8 cellular contexts compared by ENCODE assay signal in the genomic region with DNA sequence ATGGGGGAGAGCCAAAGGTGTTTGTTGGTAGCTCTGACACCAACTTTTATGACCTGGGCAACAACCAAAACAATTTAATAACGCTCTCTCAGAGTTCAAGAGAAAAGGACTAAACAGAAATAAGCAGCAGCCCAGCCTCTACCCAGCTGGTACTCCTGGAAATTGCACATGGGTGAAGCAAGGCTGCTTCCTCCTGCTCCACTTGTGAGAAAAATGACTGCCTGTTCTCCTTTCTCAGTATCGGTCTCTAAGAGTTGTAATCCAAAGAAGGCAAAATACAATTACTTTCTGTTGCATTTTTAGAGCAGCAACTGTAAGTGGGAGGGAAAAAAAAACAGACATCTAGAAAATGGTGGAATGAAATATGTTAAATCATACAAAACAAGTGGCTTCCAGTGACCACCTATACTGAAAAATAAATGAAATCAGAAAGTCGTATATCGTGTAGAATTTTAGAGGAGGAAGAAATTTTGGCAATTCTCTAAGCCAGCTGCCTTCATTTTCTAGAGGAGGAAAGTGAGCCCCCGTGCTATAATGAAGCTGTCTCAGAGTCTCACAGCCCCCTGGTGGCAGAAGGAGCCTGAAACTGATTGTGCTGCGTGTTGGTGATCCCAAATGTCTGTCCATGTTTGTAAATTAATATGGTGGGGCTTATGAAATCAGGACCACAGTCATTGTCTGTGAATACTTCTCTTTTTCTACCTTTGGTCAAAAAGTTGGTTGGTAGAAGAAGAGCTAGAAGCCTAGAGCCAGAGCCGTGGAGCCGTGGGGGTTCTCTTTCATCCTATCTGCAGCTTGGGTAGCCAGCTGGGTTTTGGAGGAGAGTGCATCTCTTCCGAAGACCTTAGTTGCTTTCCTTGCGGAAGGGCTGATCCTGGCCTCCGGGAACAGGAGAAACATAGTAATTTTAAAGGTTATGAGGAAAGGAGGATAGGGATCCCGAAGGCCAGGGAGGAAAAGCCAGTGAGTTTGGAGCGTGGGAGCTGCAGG.
DNase-seq lines count a peak whose midpoint lies in the region; ATAC-seq, FAIRE-seq and TF ChIP-seq lines count a peak whose summit lies in the region.

No MANE protein-coding gene starts in this region.

- no peak overlapping the region for H3K27ac Mint-ChIP-seq in activated CD4-positive, alpha-beta T cell treated with anti-CD3 and anti-CD28 coated beads for 36 hours

- CTCF ChIA-PET in activated CD4-positive, alpha-beta T cell treated with anti-CD3 and anti-CD28 coated beads for 36 hours (lab: Charles Lee) = interaction anchor here (0.6 to 1.8 kb wide), 5 partner anchors 25 to 160 kb away, joined by 3 to 4 read pairs (median 3); no protein-coding TSS in a partner anchor

- H3K4me1 ChIP-seq in keratinocyte (ENCODE audit: control insufficient read depth, extremely low read depth, insufficient read depth, low read length) = no peaks in the 10 kb centered on the region

- H3K9me3 Mint-ChIP-seq in activated CD4-positive, alpha-beta T cell treated with anti-CD3 and anti-CD28 coated beads for 36 hours (ENCODE audit: low read depth) = no peaks in the 10 kb centered on the region

- no peak overlapping the region for H2AFZ ChIP-seq in keratinocyte (ENCODE audit: control insufficient read depth, low read length)

- no peak overlapping the region for H3K27ac ChIP-seq in keratinocyte (ENCODE audit: control insufficient read depth, insufficient read depth, low read length)

- H3K79me2 ChIP-seq in keratinocyte (ENCODE audit: control insufficient read depth, insufficient read depth, low read length) = no peaks in the 10 kb centered on the region

- H3K9me3 ChIP-seq in keratinocyte (ENCODE audit: control insufficient read depth, low read depth, low read length) = no peaks in the 10 kb centered on the region

- dilution Hi-C loops in keratinocyte (cut with MboI; ENCODE audit: extremely low pct_ligation_motif_present, low sequenced_read_pairs) = no loop called here

- H3K9me1 ChIP-seq in keratinocyte (ENCODE audit: control insufficient read depth, extremely low read depth, insufficient read depth, low read length) = no peaks in the 10 kb centered on the region

- DNase-seq in activated CD4-positive, alpha-beta T cell treated with anti-CD3 and anti-CD28 coated beads for 36 hours = peak; percentile 52
- no peak for DNase-seq in activated CD4-positive, alpha-beta T cell treated with anti-CD3 and anti-CD28 coated beads for 1 hour
- peak; percentile 35 for DNase-seq in H7
- peak; percentile 23 for DNase-seq in NCI-H1092 treated with DMSO at 0.1 percent for 48 hours (lab: John Stamatoyannopoulos, UW)
- DNase-seq in amniotic epithelial cell (ENCODE audit: low read depth) = peak; percentile 1
- no peak for DNase-seq in keratinocyte (ENCODE audit: low read depth, low spot score)
- peak; percentile 73 for DNase-seq in superior temporal gyrus (ENCODE audit: extremely low spot score)
- DNase-seq in NCI-H2196 treated with DMSO at 0.1 percent for 48 hours (lab: John Stamatoyannopoulos, UW; ENCODE audit: unreplicated experiment) = no peak

- intact Hi-C loops in activated CD4-positive, alpha-beta T cell treated with anti-CD3 and anti-CD28 coated beads for 36 hours (cut with DNase I, micrococcal nuclease) = loop anchor here in 1 of 2 experiments (10.0 kb wide), 1 partner anchor 260 kb away; no protein-coding TSS in a partner anchor

- H3K36me3 ChIP-seq in H7 (replicated peaks; ENCODE audit: control insufficient read depth, insufficient read depth, low read length) (no peaks in the 10 kb centered on the region), keratinocyte (ENCODE audit: control insufficient read depth in 2 of 2, extremely low read depth in 1 of 2, insufficient read depth in 2 of 2, low read length in 2 of 2) (no peaks in the 10 kb centered on the region)

- ATAC-seq in activated CD4-positive, alpha-beta T cell treated with anti-CD3 and anti-CD28 coated beads for 36 hours = no peak

- H3K4me2 ChIP-seq in keratinocyte (ENCODE audit: control insufficient read depth, extremely low read depth, insufficient read depth, low read depth, low read length) = no peak overlapping the region

- H3K4me3 Mint-ChIP-seq in activated CD4-positive, alpha-beta T cell treated with anti-CD3 and anti-CD28 coated beads for 36 hours = no peak overlapping the region

- peaks cover 4% of the 10 kb centered on the region for H3K4me1 Mint-ChIP-seq in activated CD4-positive, alpha-beta T cell treated with anti-CD3 and anti-CD28 coated beads for 36 hours

- TF ChIP-seq CTCF in keratinocyte (optimal IDR thresholded peaks at IDR 0.05 in 1 of 3, IDR thresholded peaks at IDR 0.05 in 1 of 3, conservative IDR thresholded peaks at IDR 0.05 in 1 of 3; ENCODE audit: extremely low read depth in 1 of 3, insufficient read depth in 2 of 3, low read length in 3 of 3) = peak; percentile 31 to 48 (median 37)

- H3K36me3 Mint-ChIP-seq in activated CD4-positive, alpha-beta T cell treated with anti-CD3 and anti-CD28 coated beads for 36 hours (ENCODE audit: low read depth) = no peaks in the 10 kb centered on the region

- H3K9ac ChIP-seq in keratinocyte (ENCODE audit: control insufficient read depth, extremely low read depth, insufficient read depth, low read length) = no peak overlapping the region

- no peak overlapping the region for H3K4me3 ChIP-seq in H7 (ENCODE audit: insufficient read depth, low read depth, low read length)
- no peak overlapping the region for H3K4me3 ChIP-seq in keratinocyte (ENCODE audit: control insufficient read depth in 2 of 3, extremely low read depth in 1 of 3, insufficient read depth in 2 of 3, low read depth in 1 of 3, low read length in 3 of 3)

- POLR2A ChIA-PET in activated CD4-positive, alpha-beta T cell treated with anti-CD3 and anti-CD28 coated beads for 36 hours (lab: Charles Lee) = no interaction called here

- H3K27me3 Mint-ChIP-seq in activated CD4-positive, alpha-beta T cell treated with anti-CD3 and anti-CD28 coated beads for 36 hours = no peaks in the 10 kb centered on the region

- H4K20me1 ChIP-seq in keratinocyte (ENCODE audit: control insufficient read depth, extremely low read depth, insufficient read depth, low read length) = no peaks in the 10 kb centered on the region

- no peak for FAIRE-seq in keratinocyte (lab: Jason Lieb, UNC)

- no peaks in the 10 kb centered on the region for H3K27me3 ChIP-seq in H7 (ENCODE audit: control insufficient read depth, insufficient read depth, low read length)
- H3K27me3 ChIP-seq in keratinocyte (ENCODE audit: control insufficient read depth, extremely low read depth, insufficient read depth, low read length) = no peaks in the 10 kb centered on the region

Comparison
In these comparisons a context has a peak if more than half of its experiments do, and no peak if none do; other contexts are left out.
1. DNase-seq: peak in activated CD4-positive, alpha-beta T cell treated with anti-CD3 and anti-CD28 coated beads for 36 hours (single experiment), H7 (single experiment), NCI-H1092 treated with DMSO at 0.1 percent for 48 hours (single experiment), amniotic epithelial cell (single experiment) and superior temporal gyrus (single experiment); none in activated CD4-positive, alpha-beta T cell treated with anti-CD3 and anti-CD28 coated beads for 1 hour (single experiment), keratinocyte (single experiment) and NCI-H2196 treated with DMSO at 0.1 percent for 48 hours (single experiment).